In genomic region chr1:100584761-100585745, GRCh38 we compare ENCODE assay signal across 1 cellular context.
TF ChIP-seq lines count a peak whose summit lies in the region.

No MANE protein-coding gene starts in this region.

TF ChIP-seq in SK-N-SH, 30 proteins besides CTCF, POLR2A, EP300 and RAD21 (continued from another document):
- TF ChIP-seq MAX (IDR thresholded peaks at IDR 0.05; ENCODE audit: low read depth), result no peak
- TF ChIP-seq YY1 (IDR thresholded peaks at IDR 0.05; ENCODE audit: low read depth), result no peak
- TF ChIP-seq REST (IDR thresholded peaks at IDR 0.05; ENCODE audit: low read depth, low read length), result no peak
- no peak for TF ChIP-seq TEAD4 (IDR thresholded peaks at IDR 0.05; ENCODE audit: borderline replicate concordance, insufficient read depth)
- TF ChIP-seq IRF3 (IDR thresholded peaks at IDR 0.05; ENCODE audit: low read depth, low read length), result no peak
- no peak for TF ChIP-seq POLR2AphosphoS5 (IDR thresholded peaks at IDR 0.05; ENCODE audit: low read depth, low read length)
- TF ChIP-seq SMC3 (IDR thresholded peaks at IDR 0.05; ENCODE audit: low read depth, low read length), result no peak
- TF ChIP-seq GATA2 (CRISPR knock-in tag; IDR thresholded peaks at IDR 0.05), result no peak
- no peak for TF ChIP-seq TAF1 (IDR thresholded peaks at IDR 0.05; ENCODE audit: borderline replicate concordance, low read depth, low read length)
